8 cellular contexts compared by ENCODE assay signal in genomic region chr19:9818734-9819589, GRCh38. TPM values are rescaled to one million over a fixed set of nuclear protein-coding genes. Genes with fewer than 3 reads are reported as not detected.
A peak's percentile ranks its signal among the peaks of the same experiment; 100 is the strongest.
DNase-seq lines count a peak whose midpoint lies in the region; ATAC-seq and TF ChIP-seq lines count a peak whose summit lies in the region.

FBXL12 (minus strand) TSS chr19:9819079; CDS start chr19:9818813, 266 bp downstream.

- TF ChIP-seq EP300 in esophagus muscularis mucosa (IDR thresholded peaks at IDR 0.05) = no peak

- H4K20me1 ChIP-seq in Karpas-422 (ENCODE audit: insufficient read depth, low read depth, low read length) = peaks cover 4% of the 10 kb centered on the region; the same call in 1 of the 2 replicates

- H3K4me3 ChIP-seq in Karpas-422 (ENCODE audit: low read length) (peak within 1 kb of the TSS; percentile 98), esophagus muscularis mucosa (peak within 1 kb of the TSS; percentile 92 to 99 (median 94))

- H3K36me3 ChIP-seq in Karpas-422 (ENCODE audit: insufficient read depth, low read length) (peaks cover 12% of the 10 kb centered on the region; the same call in 1 of the 2 replicates), esophagus muscularis mucosa (peaks cover 0 to 18% (median 3%) of the 10 kb centered on the region in 4 donors)

- intact Hi-C loops in esophagus muscularis mucosa (cut with DNase I) = no loop called here

- peak within 1 kb of the TSS; percentile 98 for H3K9ac ChIP-seq in Karpas-422 (ENCODE audit: low read length)

- WGBS in esophagus muscularis mucosa = 0% methylated on average over 51 of the region's 81 CpGs

- H3K27me3 ChIP-seq in Karpas-422 (ENCODE audit: low read length) = no peaks in the 10 kb centered on the region
- no peaks in the 10 kb centered on the region for H3K27me3 ChIP-seq in esophagus muscularis mucosa

- peak within 1 kb of the TSS; percentile 99 for H2AFZ ChIP-seq in Karpas-422 (ENCODE audit: low read length)

- H3K27ac ChIP-seq in Karpas-422 (ENCODE audit: low read length) (peak within 1 kb of the TSS; percentile 89), esophagus muscularis mucosa (replicated peaks in 1 of 4) (peak within 1 kb of the TSS; percentile 92 to 95 (median 92))

- H3K4me1 ChIP-seq in Karpas-422 (ENCODE audit: low read length) (peaks cover 17% of the 10 kb centered on the region), esophagus muscularis mucosa (peaks cover 12 to 36% (median 30%) of the 10 kb centered on the region in 4 donors)

- TF ChIP-seq POLR2A in esophagus muscularis mucosa (IDR thresholded peaks at IDR 0.05; ENCODE audit: low read depth) = peak; percentile 54

- no peaks in the 10 kb centered on the region for H3K9me2 ChIP-seq in Karpas-422 (replicated peaks; ENCODE audit: insufficient read depth, low read length)

- peaks cover 46% of the 10 kb centered on the region for H3K79me2 ChIP-seq in Karpas-422 (ENCODE audit: low read length)

- DNase-seq in DMS79 (lab: John Stamatoyannopoulos, UW) = peak; percentile 99
- DNase-seq in Karpas-422 = peak; percentile 100
- DNase-seq in RKO (ENCODE audit: low spot score) = peak; percentile 98
- peak; percentile 100 for DNase-seq in activated T-helper 1 cell treated with Interleukin-2 at 50 U/mL for 16 hours (ENCODE audit: low read depth)
- DNase-seq in esophagus muscularis mucosa (ENCODE audit: extremely low spot score) = peak; percentile 100
- DNase-seq in myocyte (ENCODE audit: low read depth) = peak; percentile 100
- DNase-seq in stimulated activated CD8-positive, alpha-beta memory T cell treated with anti-CD3 and anti-CD28 coated beads, Interleukin-7, amount 100 ng/mL, for 48 hours (ENCODE audit: extremely low read depth in 1 of 2, low read depth in 1 of 2) = peak; percentile 100

- no peak for TF ChIP-seq CTCF in esophagus muscularis mucosa (IDR thresholded peaks at IDR 0.05)

- peak; percentile 77 for ATAC-seq in GM21786 (IDR thresholded peaks at IDR 0.05; ENCODE audit: unreplicated experiment)

- no peaks in the 10 kb centered on the region; the same call in 1 of the 2 replicates for H3K9me3 ChIP-seq in Karpas-422 (ENCODE audit: low read length)
- peaks cover 0 to 4% (median 0%) of the 10 kb centered on the region in 4 donors for H3K9me3 ChIP-seq in esophagus muscularis mucosa

- peak within 1 kb of the TSS; percentile 88 for H3K4me2 ChIP-seq in Karpas-422 (ENCODE audit: low read depth, low read length, poor library complexity, severe bottlenecking)

RNA-seq across cellular contexts. Expression of gene FBXL12, which starts in this region (rescaled TPM):
- total RNA-seq in Karpas-422 (2014; rRNA removed; shearing (Covaris generic); ENCODE audit: low replicate concordance) = 31.5 and 40.7 TPM in 2 replicates
- 10 to 100 TPM; 15.8 to 32.7 (median 29.2) TPM for total RNA-seq in esophagus muscularis mucosa
- total RNA-seq in myocyte = 21.1 and 25.4 TPM in 2 replicates
- polyA plus RNA-seq in myocyte (2012) = 24.4 TPM

Comparison
In these comparisons a context has a peak if more than half of its experiments do, and no peak if none do; other contexts are left out.
1. Peak in every context shown above with its lines: DNase-seq, ATAC-seq, H3K4me3 ChIP-seq and H3K27ac ChIP-seq.